In genomic region chr12:18313316-18313715, GRCh38 we compare ENCODE assay signal across 37 cellular contexts. TPM values are rescaled to one million over a fixed set of nuclear protein-coding genes. Genes with fewer than 3 reads are reported as not detected.
"Had no signal": no experiment of that assay in that cellular context is flagged by ENCODE, and none has a peak within 500 bp of the region (broad histone marks: within the 10 kb centered on the region; RNA-seq: fewer than 3 reads in every experiment).

No MANE protein-coding gene starts in this region.

- H3K9me3 Mint-ChIP-seq: activated B cell treated with CpG ODN at 0.5 μM for 24 hours; activated CD4-positive, alpha-beta memory T cell treated with anti-CD3 and anti-CD28 coated beads for 36 hours; activated CD4-positive, alpha-beta T cell treated with anti-CD3 and anti-CD28 coated beads, Interleukin-2, amount 10 ng/mL, durations not matched to agents 24 days and 14 days; activated CD8-positive, alpha-beta T cell treated with anti-CD3 and anti-CD28 coated beads for 36 hours; activated naive CD4-positive, alpha-beta T cell treated with anti-CD3 and anti-CD28 coated beads for 36 hours; activated naive CD8-positive, alpha-beta T cell treated with anti-CD3 and anti-CD28 coated beads for 36 hours; activated T-cell treated with anti-CD3 and anti-CD28 coated beads, Interleukin-2, amount 50 U/mL, for 4 hours; activated T-helper 1 cell treated with anti-CD3 and anti-CD28 coated beads, Interleukin-12 subunit alpha, Interleukin-12 subunit beta, Interleukin-2, Interleukin-4 antibody, amounts not matched to agents 30 ng/mL and 10 ng/mL and 1 ng/mL, durations not matched to agents 14 hours and 24 hours and 36 hours; activated T-helper 17 cell treated with anti-CD3 and anti-CD28 coated beads, Interleukin-2, amount 50 U/mL, for 72 hours; T-helper 1 cell treated with Interleukin-12 subunit alpha and Interleukin-12 subunit beta and Interleukin-4 antibody, amounts not matched to agents 30 μg/mL and 1 μg/mL, for 36 hours had no signal

- H3K36me3 Mint-ChIP-seq: activated CD4-positive, alpha-beta memory T cell treated with anti-CD3 and anti-CD28 coated beads for 36 hours; activated naive CD4-positive, alpha-beta T cell treated with anti-CD3 and anti-CD28 coated beads, Interleukin-2, amount 50 U/mL, for 72 hours; activated naive CD8-positive, alpha-beta T cell treated with anti-CD3 and anti-CD28 coated beads for 36 hours had no signal

- DNase-seq: activated B cell treated with CpG ODN at 0.5 μM for 24 hours; activated CD4-positive, alpha-beta memory T cell treated with anti-CD3 and anti-CD28 coated beads for 36 hours; activated CD4-positive, alpha-beta T cell treated with anti-CD3 and anti-CD28 coated beads for 4 hours; activated CD4-positive, alpha-beta T cell treated with anti-CD3 and anti-CD28 coated beads, Interleukin-2, amount 10 ng/mL, durations not matched to agents 24 days and 14 days; activated CD4-positive, alpha-beta T cell treated with anti-CD3 and anti-CD28 coated beads, Interleukin-2, amount 50 U/mL, for 1 hour; activated CD4-positive, alpha-beta T cell treated with anti-CD3 and anti-CD28 coated beads, Interleukin-2, amount 50 U/mL, for 4 hours; activated CD4-positive, CD25-positive, alpha-beta regulatory T cell treated with anti-CD3 and anti-CD28 coated beads, Interleukin-2, amount 50 U/mL, for 72 hours; activated CD8-positive, alpha-beta memory T cell treated with anti-CD3 and anti-CD28 coated beads, Interleukin-2, amount 50 U/mL, for 4 hours; activated CD8-positive, alpha-beta T cell treated with anti-CD3 and anti-CD28 coated beads for 36 hours; activated effector memory CD4-positive, alpha-beta T cell treated with anti-CD3 and anti-CD28 coated beads, Interleukin-2, amount 50 U/mL, for 16 hours; activated gamma-delta T cell treated with Interleukin-2 at 50 U/mL for 16 hours; activated naive CD4-positive, alpha-beta T cell; activated naive CD4-positive, alpha-beta T cell treated with anti-CD3 and anti-CD28 coated beads for 36 hours; activated naive CD4-positive, alpha-beta T cell treated with anti-CD3 and anti-CD28 coated beads, Interleukin-2, amount 50 U/mL, for 16 hours; activated naive CD8-positive, alpha-beta T cell treated with anti-CD3 and anti-CD28 coated beads for 36 hours; activated T-cell treated with anti-CD3 and anti-CD28 coated beads for 4 hours; activated T-cell treated with anti-CD3 and anti-CD28 coated beads, Interleukin-2, amount 50 U/mL, for 1 hour; activated T-cell treated with anti-CD3 and anti-CD28 coated beads, Interleukin-2, amount 50 U/mL, for 4 hours; activated T-cell treated with anti-CD3 and anti-CD28 coated beads, Interleukin-2, amount 50 U/mL, for 72 hours; adrenal gland; amniotic stem cell; aorta; body of pancreas; brain microvascular endothelial cell; central memory CD4-positive, alpha-beta T cell; T-helper 1 cell; T-helper 2 cell; T-helper 9 cell had no signal

- H3K27me3 Mint-ChIP-seq: activated B cell treated with CpG ODN at 0.5 μM for 24 hours; activated CD4-positive, alpha-beta memory T cell treated with anti-CD3 and anti-CD28 coated beads for 36 hours; activated CD4-positive, alpha-beta T cell treated with anti-CD3 and anti-CD28 coated beads, Interleukin-2, amount 10 ng/mL, durations not matched to agents 24 days and 14 days; activated CD8-positive, alpha-beta T cell treated with anti-CD3 and anti-CD28 coated beads for 36 hours; activated naive CD8-positive, alpha-beta T cell treated with anti-CD3 and anti-CD28 coated beads for 36 hours; activated T-helper 17 cell treated with anti-CD3 and anti-CD28 coated beads, Interleukin-2, amount 50 U/mL, for 72 hours had no signal

- H3K27me3 ChIP-seq: adrenal gland, body of pancreas, brain microvascular endothelial cell, breast epithelium had no signal

- ATAC-seq: activated CD8-positive, alpha-beta T cell treated with anti-CD3 and anti-CD28 coated beads for 36 hours; activated naive CD4-positive, alpha-beta T cell treated with anti-CD3 and anti-CD28 coated beads, Interleukin-2, amount 50 U/mL, for 72 hours; activated T-cell treated with anti-CD3 and anti-CD28 coated beads, Interleukin-2, amount 50 U/mL, for 4 hours; activated T-cell treated with anti-CD3 and anti-CD28 coated beads, Interleukin-2, amount 50 U/mL, for 72 hours; activated T-helper 17 cell treated with anti-CD3 and anti-CD28 coated beads, Interleukin-2, amount 50 U/mL, for 72 hours; body of pancreas had no signal

- H3K9me3 ChIP-seq: adrenal gland, body of pancreas, breast epithelium had no signal

- H3K4me3 ChIP-seq: adrenal gland, body of pancreas, breast epithelium had no signal

- H3K4me1 ChIP-seq: adrenal gland, body of pancreas, breast epithelium had no signal

- H3K27ac Mint-ChIP-seq: activated B cell treated with CpG ODN at 0.5 μM for 24 hours; activated CD4-positive, alpha-beta memory T cell treated with anti-CD3 and anti-CD28 coated beads for 36 hours; activated CD4-positive, alpha-beta T cell treated with anti-CD3 and anti-CD28 coated beads, Interleukin-2, amount 10 ng/mL, durations not matched to agents 24 days and 14 days; activated CD8-positive, alpha-beta T cell treated with anti-CD3 and anti-CD28 coated beads for 36 hours; activated naive CD4-positive, alpha-beta T cell treated with anti-CD3 and anti-CD28 coated beads for 36 hours; activated naive CD4-positive, alpha-beta T cell treated with anti-CD3 and anti-CD28 coated beads, Interleukin-2, amount 50 U/mL, for 72 hours; activated naive CD8-positive, alpha-beta T cell treated with anti-CD3 and anti-CD28 coated beads for 36 hours; activated T-cell treated with anti-CD3 and anti-CD28 coated beads, Interleukin-2, amount 50 U/mL, for 72 hours; activated T-helper 1 cell treated with anti-CD3 and anti-CD28 coated beads, Interleukin-12 subunit alpha, Interleukin-12 subunit beta, Interleukin-2, Interleukin-4 antibody, amounts not matched to agents 30 ng/mL and 10 ng/mL and 1 ng/mL, durations not matched to agents 14 hours and 24 hours and 36 hours; activated T-helper 17 cell treated with anti-CD3 and anti-CD28 coated beads, Interleukin-2, amount 50 U/mL, for 72 hours; T-helper 1 cell treated with Interleukin-12 subunit alpha and Interleukin-12 subunit beta and Interleukin-4 antibody, amounts not matched to agents 30 μg/mL and 1 μg/mL, for 36 hours; T-helper 2 cell treated with Interferon-gamma antibody and Interleukin-4, amounts not matched to agents 5 μg/mL and 100 μg/mL, for 36 hours had no signal

- H3K27ac ChIP-seq: adrenal gland, body of pancreas, brain microvascular endothelial cell, breast epithelium, VCaP had no signal

- H3K4me1 Mint-ChIP-seq: activated B cell treated with CpG ODN at 0.5 μM for 24 hours; activated CD4-positive, alpha-beta T cell treated with anti-CD3 and anti-CD28 coated beads, Interleukin-2, amount 10 ng/mL, durations not matched to agents 24 days and 14 days; activated naive CD8-positive, alpha-beta T cell treated with anti-CD3 and anti-CD28 coated beads for 36 hours; activated T-helper 17 cell treated with anti-CD3 and anti-CD28 coated beads, Interleukin-2, amount 50 U/mL, for 72 hours had no signal

- H3K36me3 ChIP-seq: adrenal gland, brain microvascular endothelial cell, breast epithelium had no signal

- H3K4me3 Mint-ChIP-seq: activated B cell treated with CpG ODN at 0.5 μM for 24 hours; activated CD4-positive, alpha-beta memory T cell treated with anti-CD3 and anti-CD28 coated beads for 36 hours; activated CD4-positive, alpha-beta T cell treated with anti-CD3 and anti-CD28 coated beads, Interleukin-2, amount 10 ng/mL, durations not matched to agents 24 days and 14 days; activated CD8-positive, alpha-beta T cell treated with anti-CD3 and anti-CD28 coated beads for 36 hours; activated naive CD4-positive, alpha-beta T cell treated with anti-CD3 and anti-CD28 coated beads for 36 hours; activated naive CD8-positive, alpha-beta T cell treated with anti-CD3 and anti-CD28 coated beads for 36 hours; activated T-cell treated with anti-CD3 and anti-CD28 coated beads, Interleukin-2, amount 50 U/mL, for 4 hours; activated T-cell treated with anti-CD3 and anti-CD28 coated beads, Interleukin-2, amount 50 U/mL, for 72 hours; activated T-helper 1 cell treated with anti-CD3 and anti-CD28 coated beads, Interleukin-12 subunit alpha, Interleukin-12 subunit beta, Interleukin-2, Interleukin-4 antibody, amounts not matched to agents 30 ng/mL and 10 ng/mL and 1 ng/mL, durations not matched to agents 14 hours and 24 hours and 36 hours; activated T-helper 17 cell treated with anti-CD3 and anti-CD28 coated beads, Interleukin-2, amount 50 U/mL, for 72 hours; T-helper 1 cell treated with Interleukin-12 subunit alpha and Interleukin-12 subunit beta and Interleukin-4 antibody, amounts not matched to agents 30 μg/mL and 1 μg/mL, for 36 hours; T-helper 2 cell treated with Interferon-gamma antibody and Interleukin-4, amounts not matched to agents 5 μg/mL and 100 μg/mL, for 36 hours had no signal

RNA-seq across cellular contexts. Expression of gene PIK3C2G, which starts 52.0 kb away (rescaled TPM):
- total RNA-seq: activated B cell treated with CpG ODN at 0.5 μM for 24 hours; activated CD4-positive, alpha-beta memory T cell treated with anti-CD3 and anti-CD28 coated beads for 36 hours; activated CD4-positive, alpha-beta T cell treated with anti-CD3 and anti-CD28 coated beads, Interleukin-2, amount 10 ng/mL, durations not matched to agents 24 days and 14 days; activated CD8-positive, alpha-beta memory T cell treated with anti-CD3 and anti-CD28 coated beads for 36 hours; activated CD8-positive, alpha-beta T cell treated with anti-CD3 and anti-CD28 coated beads for 36 hours; activated naive CD4-positive, alpha-beta T cell treated with anti-CD3 and anti-CD28 coated beads for 36 hours; activated naive CD4-positive, alpha-beta T cell treated with anti-CD3 and anti-CD28 coated beads, Interleukin-2, amount 50 U/mL, for 72 hours; activated naive CD8-positive, alpha-beta T cell treated with anti-CD3 and anti-CD28 coated beads for 36 hours; activated T-cell treated with anti-CD3 and anti-CD28 coated beads, Interleukin-2, amount 50 U/mL, for 4 hours; activated T-cell treated with anti-CD3 and anti-CD28 coated beads, Interleukin-2, amount 50 U/mL, for 72 hours; activated T-helper 1 cell treated with anti-CD3 and anti-CD28 coated beads, Interleukin-12 subunit alpha, Interleukin-12 subunit beta, Interleukin-2, Interleukin-4 antibody, amounts not matched to agents 30 ng/mL and 10 ng/mL and 1 ng/mL, durations not matched to agents 14 hours and 24 hours and 36 hours; activated T-helper 17 cell treated with anti-CD3 and anti-CD28 coated beads, Interleukin-2, amount 50 U/mL, for 72 hours; cardiac septum had no signal
